Comparison of ENCODE assay signal across 14 cellular contexts in the genomic region with DNA sequence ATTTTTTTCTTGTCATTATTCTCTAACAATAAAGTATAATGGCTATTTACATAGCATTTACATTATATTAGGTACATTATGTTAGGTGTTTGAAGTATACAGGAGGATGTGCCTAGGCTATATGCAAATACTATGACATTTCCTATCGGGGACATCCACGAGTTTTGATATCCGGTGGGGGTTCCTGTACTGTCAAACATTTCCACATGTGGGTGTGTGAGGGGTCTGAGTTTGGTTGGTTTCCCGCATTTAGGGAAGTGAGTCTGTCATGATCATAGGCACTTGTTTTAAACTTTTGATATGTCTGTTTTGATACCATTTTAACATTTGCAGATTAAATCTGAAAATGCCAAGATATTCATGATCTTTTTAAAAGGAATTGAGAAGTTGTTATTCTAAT.
A peak's percentile ranks its signal among the peaks of the same experiment; 100 is the strongest.
DNase-seq lines count a peak whose midpoint lies in the region; ATAC-seq and TF ChIP-seq lines count a peak whose summit lies in the region.
"Had no signal": no experiment of that assay in that cellular context is flagged by ENCODE, and none has a peak within 500 bp of the region (broad histone marks: within the 10 kb centered on the region; RNA-seq: fewer than 3 reads in every experiment).

No MANE protein-coding gene starts in this region.

- TF ChIP-seq CTCF in thyroid gland (IDR thresholded peaks at IDR 0.05) = no peak

- H3K27me3 ChIP-seq in thyroid gland = no peaks in the 10 kb centered on the region

- peaks cover 94% of the 10 kb centered on the region for H3K36me3 Mint-ChIP-seq in activated T-cell treated with anti-CD3 and anti-CD28 coated beads, Interleukin-2, amount 50 U/mL, for 24 hours (ENCODE audit: low read depth)
- peaks cover 6 to 89% (median 53%) of the 10 kb centered on the region in 3 donors for H3K36me3 Mint-ChIP-seq in naive thymus-derived CD8-positive, alpha-beta T cell

- no peak overlapping the region for H3K27ac ChIP-seq in thyroid gland

- peak overlapping the region; percentile 81 for H3K27ac Mint-ChIP-seq in activated T-cell treated with anti-CD3 and anti-CD28 coated beads, Interleukin-2, amount 50 U/mL, for 24 hours
- H3K27ac Mint-ChIP-seq in naive thymus-derived CD8-positive, alpha-beta T cell = peak overlapping the region in 8 of 10 donors; percentile 1 to 69 (median 39)

- H3K36me3 ChIP-seq in thyroid gland = peaks cover 26 to 39% of the 10 kb centered on the region in 2 donors

- H3K4me1 ChIP-seq in thyroid gland = no peaks in the 10 kb centered on the region

- POLR2A ChIA-PET in naive thymus-derived CD8-positive, alpha-beta T cell (lab: Charles Lee) = no interaction called here

- no peaks in the 10 kb centered on the region for H3K9me3 ChIP-seq in thyroid gland

- no peak for TF ChIP-seq POLR2A in thyroid gland (IDR thresholded peaks at IDR 0.05)

- no peaks in the 10 kb centered on the region for H3K9me3 Mint-ChIP-seq in activated T-cell treated with anti-CD3 and anti-CD28 coated beads, Interleukin-2, amount 50 U/mL, for 24 hours
- no peaks in the 10 kb centered on the region for H3K9me3 Mint-ChIP-seq in naive thymus-derived CD8-positive, alpha-beta T cell

- intact Hi-C loops in thyroid gland (cut with DNase I) = no loop called here

- H3K4me3 Mint-ChIP-seq in activated T-cell treated with anti-CD3 and anti-CD28 coated beads, Interleukin-2, amount 50 U/mL, for 24 hours = no peak overlapping the region
- H3K4me3 Mint-ChIP-seq in naive thymus-derived CD8-positive, alpha-beta T cell = no peak overlapping the region
- H3K4me3 Mint-ChIP-seq: H9, neural crest cell had no signal

- H3K4me3 ChIP-seq in thyroid gland (replicated peaks in 1 of 3) = no peak overlapping the region
- H3K4me3 ChIP-seq: lung had no signal

- H3K27me3 Mint-ChIP-seq in activated T-cell treated with anti-CD3 and anti-CD28 coated beads, Interleukin-2, amount 50 U/mL, for 24 hours = no peaks in the 10 kb centered on the region
- no peaks in the 10 kb centered on the region for H3K27me3 Mint-ChIP-seq in naive thymus-derived CD8-positive, alpha-beta T cell

- DNase-seq in activated T-cell treated with anti-CD3 and anti-CD28 coated beads, Interleukin-2, amount 50 U/mL, for 24 hours = no peak
- DNase-seq in activated T-cell treated with anti-CD3 and anti-CD28 coated beads, Interleukin-2, amount 50 U/mL, for 48 hours = no peak
- peak; percentile 9 to 16 for DNase-seq in activated CD4-positive, alpha-beta T cell treated with anti-CD3 and anti-CD28 coated beads, Interleukin-2, amount 50 U/mL, for 48 hours
- peak in 1 of 10 donors; percentile 5 for DNase-seq in naive thymus-derived CD8-positive, alpha-beta T cell
- DNase-seq in foreskin melanocyte = no peak
- no peak for DNase-seq in cerebellar nuclear complex (lab: John Stamatoyannopoulos, UW)
- no peak for DNase-seq in thyroid gland
- DNase-seq: H9; NCI-H1092 treated with DMSO at 0.1 percent for 48 hours; NK-92 treated with Interleukin-12 subunit alpha and Interleukin-12 subunit beta, amount 100 ng/mL, for 24 hours; Right ventricle myocardium superior had no signal

- 85 to 91% methylated on average over 4 of the region's 4 CpGs for WGBS in thyroid gland, 2 donors

- peak; percentile 38 for ATAC-seq in HG02610 (IDR thresholded peaks at IDR 0.05; ENCODE audit: unreplicated experiment)
- peak in 1 of 2 donors; percentile 47 for ATAC-seq in naive thymus-derived CD8-positive, alpha-beta T cell

- H3K4me1 Mint-ChIP-seq in activated T-cell treated with anti-CD3 and anti-CD28 coated beads, Interleukin-2, amount 50 U/mL, for 24 hours (ENCODE audit: low read depth) = peaks cover 20% of the 10 kb centered on the region
- peaks cover 8 to 21% (median 16%) of the 10 kb centered on the region in 4 donors for H3K4me1 Mint-ChIP-seq in naive thymus-derived CD8-positive, alpha-beta T cell
- H3K4me1 Mint-ChIP-seq: neural crest cell had no signal

Comparison
In these comparisons a context has a peak if more than half of its experiments do, and no peak if none do; other contexts are left out.
1. DNase-seq: peak in activated CD4-positive, alpha-beta T cell treated with anti-CD3 and anti-CD28 coated beads, Interleukin-2, amount 50 U/mL, for 48 hours (2 of 2); none in activated T-cell treated with anti-CD3 and anti-CD28 coated beads, Interleukin-2, amount 50 U/mL, for 24 hours (single experiment), activated T-cell treated with anti-CD3 and anti-CD28 coated beads, Interleukin-2, amount 50 U/mL, for 48 hours (0 of 2), foreskin melanocyte (single experiment), cerebellar nuclear complex (0 of 2) and thyroid gland (0 of 2).